ENCODE assay signal across 10 cellular contexts in genomic region chr20:51525241-51526104, GRCh38. TPM values are rescaled to one million over a fixed set of nuclear protein-coding genes. Genes with fewer than 3 reads are reported as not detected.
DNase-seq lines count a peak whose midpoint lies in the region; ATAC-seq, FAIRE-seq and TF ChIP-seq lines count a peak whose summit lies in the region.
"Had no signal": no experiment of that assay in that cellular context is flagged by ENCODE, and none has a peak within 500 bp of the region (broad histone marks: within the 10 kb centered on the region; RNA-seq: fewer than 3 reads in every experiment).

No MANE protein-coding gene starts in this region.

- CTCF ChIA-PET in OCI-LY7 (lab: Charles Lee; ENCODE audit: unreplicated experiment), result interaction anchor here (0.6 kb wide), 1 partner anchor 70 kb away, joined by 3 read pairs; no protein-coding TSS in a partner anchor

- H3K9me3 Mint-ChIP-seq in activated naive CD8-positive, alpha-beta T cell treated with anti-CD3 and anti-CD28 coated beads, Interleukin-2, amount 50 U/mL, for 24 hours, result no peaks in the 10 kb centered on the region

- H3K79me2 ChIP-seq in OCI-LY7 (ENCODE audit: insufficient read depth, low read depth, low read length) (peaks cover 85% of the 10 kb centered on the region), osteoblast (ENCODE audit: insufficient read depth, low read length) (no peaks in the 10 kb centered on the region)

- peak overlapping the region; percentile 97 for H3K27ac Mint-ChIP-seq in activated naive CD8-positive, alpha-beta T cell treated with anti-CD3 and anti-CD28 coated beads, Interleukin-2, amount 50 U/mL, for 24 hours

- peaks cover 59% of the 10 kb centered on the region for H3K4me1 ChIP-seq in OCI-LY7 (ENCODE audit: insufficient read depth, low read length, poor library complexity, severe bottlenecking)
- H3K4me1 ChIP-seq in osteoblast (ENCODE audit: insufficient read depth, low read length), result peaks cover 5% of the 10 kb centered on the region
- peaks cover 15% of the 10 kb centered on the region; the same call in 1 of the 2 replicates for H3K4me1 ChIP-seq in SJCRH30
- H3K4me1 ChIP-seq: pancreas had no signal

- TF ChIP-seq CTCF in OCI-LY7 (conservative IDR thresholded peaks at IDR 0.05; ENCODE audit: low read length) (no peak), osteoblast (IDR thresholded peaks at IDR 0.05; ENCODE audit: extremely low read depth, low read depth, low read length) (no peak)

- no peak for FAIRE-seq in GM12891 (lab: Jason Lieb, UNC)
- FAIRE-seq: pancreas had no signal

- peak; percentile 38 for ATAC-seq in activated naive CD8-positive, alpha-beta T cell treated with anti-CD3 and anti-CD28 coated beads, Interleukin-2, amount 50 U/mL, for 24 hours
- no peak for ATAC-seq in GM18907 (IDR thresholded peaks at IDR 0.05; ENCODE audit: unreplicated experiment)
- ATAC-seq: HCT116 had no signal

- peaks cover 77% of the 10 kb centered on the region for H3K4me1 Mint-ChIP-seq in activated naive CD8-positive, alpha-beta T cell treated with anti-CD3 and anti-CD28 coated beads, Interleukin-2, amount 50 U/mL, for 24 hours

- BruUV-seq in OCI-LY7 (replicated peaks; lab: Mats Ljungman, UMichigan), result no TSS peak

- intact Hi-C loops in OCI-LY7 (cut with micrococcal nuclease; ENCODE audit: unreplicated experiment), result loop anchor here (2.0 to 5.0 kb wide), 2 partner anchors 15 to 143 kb away; no protein-coding TSS in a partner anchor

- POLR2A ChIA-PET in OCI-LY7 (lab: Charles Lee), result interaction anchor here (0.7 to 1.8 kb wide), 5 partner anchors 16 to 121 kb away, joined by 3 to 8 read pairs (median 4); no protein-coding TSS in a partner anchor

- peak overlapping the region; percentile 75 for H3K4me3 Mint-ChIP-seq in activated naive CD8-positive, alpha-beta T cell treated with anti-CD3 and anti-CD28 coated beads, Interleukin-2, amount 50 U/mL, for 24 hours

- H3K27me3 ChIP-seq in osteoblast (ENCODE audit: insufficient read depth, low read length), result no peaks in the 10 kb centered on the region
- peaks cover 6% of the 10 kb centered on the region; the same call in 1 of the 2 replicates for H3K27me3 ChIP-seq in SJCRH30
- H3K27me3 ChIP-seq: pancreas had no signal

- no peaks in the 10 kb centered on the region for H4K20me1 ChIP-seq in OCI-LY7 (ENCODE audit: insufficient read depth, low read length)
- H4K20me1 ChIP-seq in osteoblast (ENCODE audit: insufficient read depth, low read length), result no peaks in the 10 kb centered on the region

- H3K27ac ChIP-seq in OCI-LY7 (ENCODE audit: low read depth, low read length, poor library complexity, severe bottlenecking) (peak overlapping the region; percentile 61), osteoblast (ENCODE audit: low read depth, low read length) (no peak overlapping the region), SJCRH30 (no peak overlapping the region)
- H3K27ac ChIP-seq: pancreas had no signal

- H2AFZ ChIP-seq in OCI-LY7 (ENCODE audit: low read length) (peak overlapping the region; percentile 7; the same call in 1 of the 2 replicates), osteoblast (ENCODE audit: low read length) (peak overlapping the region; percentile 75)

- no peak for DNase-seq in GM12891 (ENCODE audit: insufficient read length, low spot score)
- DNase-seq in OCI-LY7 (ENCODE audit: low spot score), result peak; percentile 43
- peak; percentile 58 for DNase-seq in activated naive CD8-positive, alpha-beta T cell treated with anti-CD3 and anti-CD28 coated beads, Interleukin-2, amount 50 U/mL, for 24 hours
- peak; percentile 87 for DNase-seq in osteoblast (ENCODE audit: insufficient read length, low spot score, missing footprints)
- no peak for DNase-seq in SJCRH30
- DNase-seq in NCI-H1694 (lab: John Stamatoyannopoulos, UW), result no peak
- DNase-seq in LoVo (ENCODE audit: low spot score), result no peak
- DNase-seq: pancreas had no signal

- no peaks in the 10 kb centered on the region for H3K9me2 ChIP-seq in OCI-LY7 (ENCODE audit: insufficient read depth, low read length)

- H3K36me3 Mint-ChIP-seq in activated naive CD8-positive, alpha-beta T cell treated with anti-CD3 and anti-CD28 coated beads, Interleukin-2, amount 50 U/mL, for 24 hours (ENCODE audit: low read depth), result peaks cover 32% of the 10 kb centered on the region

- H3K9me3 ChIP-seq in OCI-LY7 (ENCODE audit: low read length), result no peaks in the 10 kb centered on the region
- no peaks in the 10 kb centered on the region for H3K9me3 ChIP-seq in osteoblast (ENCODE audit: low read depth, low read length)
- H3K9me3 ChIP-seq in SJCRH30 (replicated peaks), result no peaks in the 10 kb centered on the region
- H3K9me3 ChIP-seq: pancreas had no signal

- no peaks in the 10 kb centered on the region for H3K27me3 Mint-ChIP-seq in activated naive CD8-positive, alpha-beta T cell treated with anti-CD3 and anti-CD28 coated beads, Interleukin-2, amount 50 U/mL, for 24 hours

- H3K4me3 ChIP-seq in OCI-LY7 (ENCODE audit: low read depth, low read length, poor library complexity, severe bottlenecking), result peak overlapping the region; percentile 56
- H3K4me3 ChIP-seq in osteoblast (ENCODE audit: insufficient read depth, low read length), result peak overlapping the region; percentile 46
- H3K4me3 ChIP-seq in SJCRH30, result no peak overlapping the region
- H3K4me3 ChIP-seq: pancreas had no signal

- TF ChIP-seq POLR2A in GM12891 (IDR thresholded peaks at IDR 0.05; ENCODE audit: low read depth, low read length), result no peak

- H3K4me2 ChIP-seq in OCI-LY7 (ENCODE audit: low read length), result peak overlapping the region; percentile 84
- H3K4me2 ChIP-seq in osteoblast (ENCODE audit: insufficient read depth, low read length), result peak overlapping the region; percentile 68

- peaks cover 44% of the 10 kb centered on the region for H3K36me3 ChIP-seq in OCI-LY7 (ENCODE audit: insufficient read depth, low read length)
- H3K36me3 ChIP-seq in osteoblast (ENCODE audit: insufficient read depth, low read length), result no peaks in the 10 kb centered on the region
- H3K36me3 ChIP-seq in SJCRH30, result no peaks in the 10 kb centered on the region

TF ChIP-seq in GM12891, 5 proteins besides CTCF, POLR2A, EP300 and RAD21:
- TF ChIP-seq POU2F2 (IDR thresholded peaks at IDR 0.05; ENCODE audit: low read depth, low read length) (no peak), POLR2AphosphoS5 (IDR thresholded peaks at IDR 0.05; ENCODE audit: low read depth, low read length) (no peak), TAF1 (IDR thresholded peaks at IDR 0.05; ENCODE audit: low read depth, low read length) (no peak), SPI1 (IDR thresholded peaks at IDR 0.05; ENCODE audit: low read depth, low read length) (0 out of 2 replicates have a peak, but pooled peaks have one; percentile 2), PAX5 (IDR thresholded peaks at IDR 0.05; ENCODE audit: insufficient read depth, low read length, severe bottlenecking) (no peak)

RNA-seq across cellular contexts. Expression of gene NFATC2, which starts 17.0 kb away (rescaled TPM):
- polyA plus RNA-seq in GM12891 (2012; ENCODE audit: low read depth, missing spikeins), result 0.39 TPM
- total RNA-seq in OCI-LY7 (2014; rRNA removed; shearing (Covaris generic)), result 12.5 TPM in 2 replicates
- total RNA-seq in OCI-LY7 (2022), result 43.7 and 43.8 TPM in 2 replicates
- total RNA-seq in osteoblast, result 0.29 and 0.36 TPM in 2 replicates
- total RNA-seq in SJCRH30 (2014; rRNA removed; shearing (Covaris generic)), result not detected in 2 replicates

Comparison
In these comparisons a context has a peak if more than half of its experiments do, and no peak if none do; other contexts are left out.
1. DNase-seq: peak in OCI-LY7 (single experiment), activated naive CD8-positive, alpha-beta T cell treated with anti-CD3 and anti-CD28 coated beads, Interleukin-2, amount 50 U/mL, for 24 hours (single experiment) and osteoblast (single experiment); none in GM12891 (single experiment), SJCRH30 (0 of 2), NCI-H1694 (single experiment) and LoVo (single experiment).